26 cellular contexts compared by ENCODE assay signal in the genomic region with DNA sequence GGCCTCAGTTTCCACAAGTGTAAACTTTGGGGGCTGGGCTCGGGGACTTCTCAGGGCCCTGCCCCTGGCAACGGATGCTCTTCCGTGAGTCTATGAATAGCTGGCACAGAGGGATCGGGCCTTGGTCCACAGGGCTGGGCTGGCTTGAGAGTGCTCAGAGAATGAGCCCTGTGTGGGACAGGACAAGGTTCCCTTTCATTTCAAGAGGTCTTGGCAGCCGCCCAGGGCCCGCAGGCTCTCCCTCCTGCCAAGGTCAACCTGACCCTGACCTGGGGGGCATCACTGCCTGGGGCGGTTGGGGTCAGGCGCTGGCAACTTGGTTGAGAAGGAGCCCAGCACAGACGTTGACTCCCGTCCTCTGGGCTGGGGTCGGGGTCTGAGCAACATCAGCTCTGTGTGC. TPM values are rescaled to one million over a fixed set of nuclear protein-coding genes. Genes with fewer than 3 reads are reported as not detected.
DNase-seq lines count a peak whose midpoint lies in the region; ATAC-seq and TF ChIP-seq lines count a peak whose summit lies in the region.
"Had no signal": no experiment of that assay in that cellular context is flagged by ENCODE, and none has a peak within 500 bp of the region (broad histone marks: within the 10 kb centered on the region; RNA-seq: fewer than 3 reads in every experiment).

No MANE protein-coding gene starts in this region.

- in situ Hi-C loops in SK-MEL-5 (cut with HindIII; ENCODE audit: low pct_unique_long_range_greater_than_20kb, low sequenced_read_pairs) = no loop called here

- DNase-seq in SK-MEL-5 (ENCODE audit: low read depth, low spot score) = peak; percentile 87
- DNase-seq in heart left ventricle = peak in 2 of 5 donors; percentile 66 to 74
- DNase-seq in medulla oblongata (ENCODE audit: extremely low spot score) = peak; percentile 45
- DNase-seq in suprapubic skin (ENCODE audit: low spot score in 2 of 2) = no peak
- no peak for DNase-seq in activated effector memory CD4-positive, alpha-beta T cell treated with anti-CD3 and anti-CD28 coated beads, Interleukin-2, amount 50 U/mL, for 16 hours
- no peak for DNase-seq in NCI-H2171 treated with DMSO at 0.1 percent for 48 hours (lab: John Stamatoyannopoulos, UW)
- DNase-seq: activated CD4-positive, alpha-beta memory T cell treated with anti-CD3 and anti-CD28 coated beads for 36 hours; activated CD8-positive, alpha-beta memory T cell treated with anti-CD3 and anti-CD28 coated beads, Interleukin-2, amount 50 U/mL, for 48 hours; Caco-2; DMS79 treated with DMSO at 0.1 percent for 48 hours; foreskin keratinocyte; hippocampal formation; NCI-H2081; NCI-H345; NCI-H748 treated with DMSO at 0.1 percent for 48 hours; stimulated activated naive CD4-positive, alpha-beta T cell treated with Interleukin-2 at 50 U/mL for 16 hours; transverse colon had no signal

- no peak overlapping the region for H3K4me3 ChIP-seq in heart left ventricle
- H3K4me3 ChIP-seq in suprapubic skin = no peak overlapping the region
- H3K4me3 ChIP-seq: BLaER1 treated with 17β-estradiol and CSF1 and Interleukin-3, amounts not matched to agents 10 nM and 100 nM; left lung; SK-N-MC; transverse colon had no signal

- H3K9me3 ChIP-seq in heart left ventricle (no peaks in the 10 kb centered on the region), suprapubic skin (no peaks in the 10 kb centered on the region)
- H3K9me3 ChIP-seq: BLaER1 treated with 17β-estradiol and CSF1 and Interleukin-3, amounts not matched to agents 10 nM and 100 nM; Caco-2; left lung; transverse colon had no signal

- WGBS in heart left ventricle, 4 donors = 54 to 69% (median 60%) methylated on average over 6 to 11 of the region's 11 CpGs
- WGBS in suprapubic skin = 64% methylated on average over 9 of the region's 11 CpGs

- H3K27me3 ChIP-seq in heart left ventricle (peaks cover 0 to 15% (median 0%) of the 10 kb centered on the region in 9 donors), suprapubic skin (peaks cover 7% of the 10 kb centered on the region)

- TF ChIP-seq CTCF in heart left ventricle (IDR thresholded peaks at IDR 0.05) = no peak
- TF ChIP-seq CTCF in suprapubic skin (IDR thresholded peaks at IDR 0.05) = no peak

- ATAC-seq in heart left ventricle (peak; percentile 36 to 56 (median 46)), GM21723 (IDR thresholded peaks at IDR 0.05; ENCODE audit: unreplicated experiment) (no peak)
- ATAC-seq: activated T-helper 17 cell treated with anti-CD3 and anti-CD28 coated beads, Interleukin-2, amount 50 U/mL, for 72 hours; esophagus mucosa; foreskin keratinocyte; HCT116; left lung had no signal

- no peak for TF ChIP-seq EP300 in suprapubic skin (IDR thresholded peaks at IDR 0.05)

- H3K4me1 ChIP-seq in heart left ventricle = peaks cover 0 to 40% (median 9%) of the 10 kb centered on the region in 12 donors
- peaks cover 64% of the 10 kb centered on the region for H3K4me1 ChIP-seq in suprapubic skin
- H3K4me1 ChIP-seq: Caco-2, parathyroid adenoma had no signal

- no peak for TF ChIP-seq POLR2A in heart left ventricle (IDR thresholded peaks at IDR 0.05)
- TF ChIP-seq POLR2A in suprapubic skin (IDR thresholded peaks at IDR 0.05) = no peak

- H3K36me3 ChIP-seq in heart left ventricle (no peaks in the 10 kb centered on the region), suprapubic skin (no peaks in the 10 kb centered on the region)
- H3K36me3 ChIP-seq: BLaER1 treated with 17β-estradiol and CSF1 and Interleukin-3, amounts not matched to agents 10 nM and 100 nM; left lung; transverse colon had no signal

- intact Hi-C loops in heart left ventricle (cut with DNase I) = no loop called here

- H3K27ac ChIP-seq in heart left ventricle (peak overlapping the region in 10 of 12 donors; percentile 4 to 78 (median 48)), suprapubic skin (peak overlapping the region; percentile 52)
- H3K27ac ChIP-seq: BLaER1 treated with 17β-estradiol and CSF1 and Interleukin-3, amounts not matched to agents 10 nM and 100 nM; foreskin keratinocyte; KMS-11; left lung; parathyroid adenoma; SK-N-MC; transverse colon had no signal

RNA-seq across cellular contexts. Expression of a gene that starts 36.2 kb away (rescaled TPM):
- total RNA-seq in SK-MEL-5 (2014; rRNA removed; shearing (Covaris generic)) = 0.37 and 0.67 TPM in 2 replicates
- 1.8 and 2.1 TPM in 2 replicates for polyA plus RNA-seq in SK-MEL-5 (2015; cell fraction: cytosol; rRNA removed)
- 3.2 TPM in 2 replicates for polyA plus RNA-seq in SK-MEL-5 (2015; cell fraction: nucleus; rRNA removed)
- total RNA-seq in heart left ventricle (1 to 10 TPM in 8 of 9 donors, under 1 TPM in 1; 1.00 to 4.6 (median 2.4) TPM), suprapubic skin (100 to 1,000 TPM in 2 of 4 donors, 10 to 100 TPM in 2; 84.5 to 152 (median 108) TPM)
- 1 to 10 TPM; 1.4 TPM for polyA plus RNA-seq in heart left ventricle

Comparison
In these comparisons a context has a peak if more than half of its experiments do, and no peak if none do; other contexts are left out.
1. DNase-seq: peak in SK-MEL-5 (single experiment) and medulla oblongata (single experiment); none in suprapubic skin (0 of 2), activated effector memory CD4-positive, alpha-beta T cell treated with anti-CD3 and anti-CD28 coated beads, Interleukin-2, amount 50 U/mL, for 16 hours (single experiment) and NCI-H2171 treated with DMSO at 0.1 percent for 48 hours (single experiment).
2. RNA of a gene that starts 36.2 kb away (total RNA-seq): 84.5 to 152 TPM in suprapubic skin; 1.00 to 4.6 TPM in heart left ventricle and 0.37 to 0.67 TPM in SK-MEL-5; every median in the first group is over 10 times any median in the second.